28 cellular contexts compared by ENCODE assay signal in the genomic region with DNA sequence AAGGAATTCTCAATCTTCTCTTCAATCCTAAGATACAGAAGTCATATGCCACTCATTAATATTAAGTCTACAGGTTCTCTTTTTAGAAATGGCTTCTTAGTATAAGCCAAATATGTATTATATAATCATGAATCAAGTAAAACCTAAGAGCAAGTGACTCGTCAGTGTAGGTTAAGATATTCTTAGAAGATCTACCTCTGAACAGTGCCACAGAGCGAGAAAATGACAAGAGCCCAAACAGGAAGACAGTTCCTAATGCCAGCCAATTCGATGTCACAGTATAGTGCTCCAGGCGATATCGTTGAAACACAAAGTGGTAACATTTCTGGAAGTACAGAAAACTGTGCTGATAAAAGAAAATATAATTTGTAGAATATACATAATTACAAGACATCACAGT.
"Had no signal": no experiment of that assay in that cellular context is flagged by ENCODE, and none has a peak within 500 bp of the region (broad histone marks: within the 10 kb centered on the region; RNA-seq: fewer than 3 reads in every experiment).

No MANE protein-coding gene starts in this region.

- H3K36me3 ChIP-seq: colonic mucosa had no signal

- H3K4me1 ChIP-seq: colonic mucosa had no signal

- H3K27me3 ChIP-seq: adrenal gland, body of pancreas, colonic mucosa, esophagus squamous epithelium had no signal

- H3K4me3 ChIP-seq: adrenal gland, body of pancreas, colonic mucosa, esophagus squamous epithelium had no signal

- H3K9me3 Mint-ChIP-seq: activated CD4-positive, alpha-beta memory T cell treated with anti-CD3 and anti-CD28 coated beads, Interleukin-2, amount 10 ng/mL, durations not matched to agents 7 days and 5 days; activated CD4-positive, alpha-beta T cell treated with anti-CD3 and anti-CD28 coated beads, Interleukin-2, amount 10 ng/mL, durations not matched to agents 24 days and 14 days; activated T-cell treated with anti-CD3 and anti-CD28 coated beads, Interleukin-2, amount 50 U/mL, for 24 hours; activated T-cell treated with anti-CD3 and anti-CD28 coated beads, Interleukin-2, amount 50 U/mL, for 72 hours; T-helper 2 cell treated with Interferon-gamma antibody and Interleukin-4, amounts not matched to agents 5 μg/mL and 100 μg/mL, for 36 hours had no signal

- H3K27ac Mint-ChIP-seq: activated CD4-positive, alpha-beta memory T cell treated with anti-CD3 and anti-CD28 coated beads, Interleukin-2, amount 10 ng/mL, durations not matched to agents 7 days and 5 days; activated CD4-positive, alpha-beta T cell treated with anti-CD3 and anti-CD28 coated beads for 36 hours; activated CD4-positive, alpha-beta T cell treated with anti-CD3 and anti-CD28 coated beads, Interleukin-2, amount 10 ng/mL, durations not matched to agents 24 days and 14 days; activated naive CD8-positive, alpha-beta T cell; activated T-cell treated with anti-CD3 and anti-CD28 coated beads, Interleukin-2, amount 50 U/mL, for 24 hours; activated T-cell treated with anti-CD3 and anti-CD28 coated beads, Interleukin-2, amount 50 U/mL, for 72 hours; T-helper 17 cell; T-helper 2 cell treated with Interferon-gamma antibody and Interleukin-4, amounts not matched to agents 5 μg/mL and 100 μg/mL, for 36 hours had no signal

- H3K9me3 ChIP-seq: adrenal gland, body of pancreas, colonic mucosa, esophagus squamous epithelium had no signal

- DNase-seq: activated CD4-positive, alpha-beta memory T cell treated with anti-CD3 and anti-CD28 coated beads, Interleukin-2, amount 10 ng/mL, durations not matched to agents 7 days and 5 days; activated CD4-positive, alpha-beta T cell treated with anti-CD3 and anti-CD28 coated beads for 36 hours; activated CD4-positive, alpha-beta T cell treated with anti-CD3 and anti-CD28 coated beads, Interleukin-2, amount 10 ng/mL, durations not matched to agents 24 days and 14 days; activated CD4-positive, CD25-positive, alpha-beta regulatory T cell; activated CD4-positive, CD25-positive, alpha-beta regulatory T cell treated with anti-CD3 and anti-CD28 coated beads, Interleukin-2, amount 50 U/mL, for 72 hours; activated CD8-positive, alpha-beta memory T cell treated with anti-CD3 and anti-CD28 coated beads, Interleukin-2, amount 50 U/mL, for 48 hours; activated gamma-delta T cell treated with Interleukin-2 at 50 U/mL for 16 hours; activated naive CD4-positive, alpha-beta T cell treated with anti-CD3 and anti-CD28 coated beads, Interleukin-2, amount 50 U/mL, for 16 hours; activated naive CD4-positive, alpha-beta T cell treated with Interleukin-2 at 50 U/mL for 16 hours; activated T-cell treated with anti-CD3 and anti-CD28 coated beads for 4 hours; activated T-cell treated with anti-CD3 and anti-CD28 coated beads, Interleukin-2, amount 50 U/mL, for 24 hours; activated T-cell treated with anti-CD3 and anti-CD28 coated beads, Interleukin-2, amount 50 U/mL, for 72 hours; adrenal gland; amygdala; aorta; body of pancreas; central memory CD4-positive, alpha-beta T cell; cerebellar nuclear complex; colonic mucosa; effector CD8-positive, alpha-beta T cell; esophagus squamous epithelium; foreskin melanocyte; T-helper 1 cell; T-helper 17 cell; T1000 had no signal

- H3K4me3 Mint-ChIP-seq: activated CD4-positive, alpha-beta memory T cell treated with anti-CD3 and anti-CD28 coated beads, Interleukin-2, amount 10 ng/mL, durations not matched to agents 7 days and 5 days; activated CD4-positive, alpha-beta T cell treated with anti-CD3 and anti-CD28 coated beads for 36 hours; activated CD4-positive, alpha-beta T cell treated with anti-CD3 and anti-CD28 coated beads, Interleukin-2, amount 10 ng/mL, durations not matched to agents 24 days and 14 days; activated naive CD8-positive, alpha-beta T cell; activated T-cell treated with anti-CD3 and anti-CD28 coated beads, Interleukin-2, amount 50 U/mL, for 24 hours; activated T-cell treated with anti-CD3 and anti-CD28 coated beads, Interleukin-2, amount 50 U/mL, for 72 hours; T-helper 17 cell; T-helper 2 cell treated with Interferon-gamma antibody and Interleukin-4, amounts not matched to agents 5 μg/mL and 100 μg/mL, for 36 hours had no signal

- ATAC-seq: activated CD4-positive, alpha-beta T cell treated with anti-CD3 and anti-CD28 coated beads for 36 hours; activated T-cell treated with anti-CD3 and anti-CD28 coated beads, Interleukin-2, amount 50 U/mL, for 72 hours; body of pancreas; T-helper 17 cell had no signal

- H3K27ac ChIP-seq: adrenal gland, body of pancreas, colonic mucosa, epithelial cell of prostate, esophagus squamous epithelium had no signal

- H3K27me3 Mint-ChIP-seq: activated CD4-positive, alpha-beta memory T cell treated with anti-CD3 and anti-CD28 coated beads, Interleukin-2, amount 10 ng/mL, durations not matched to agents 7 days and 5 days; activated CD4-positive, alpha-beta T cell treated with anti-CD3 and anti-CD28 coated beads for 36 hours; activated CD4-positive, alpha-beta T cell treated with anti-CD3 and anti-CD28 coated beads, Interleukin-2, amount 10 ng/mL, durations not matched to agents 24 days and 14 days; activated naive CD8-positive, alpha-beta T cell; activated T-cell treated with anti-CD3 and anti-CD28 coated beads, Interleukin-2, amount 50 U/mL, for 24 hours; T-helper 17 cell had no signal
